20 cellular contexts compared by ENCODE assay signal in the genomic region with DNA sequence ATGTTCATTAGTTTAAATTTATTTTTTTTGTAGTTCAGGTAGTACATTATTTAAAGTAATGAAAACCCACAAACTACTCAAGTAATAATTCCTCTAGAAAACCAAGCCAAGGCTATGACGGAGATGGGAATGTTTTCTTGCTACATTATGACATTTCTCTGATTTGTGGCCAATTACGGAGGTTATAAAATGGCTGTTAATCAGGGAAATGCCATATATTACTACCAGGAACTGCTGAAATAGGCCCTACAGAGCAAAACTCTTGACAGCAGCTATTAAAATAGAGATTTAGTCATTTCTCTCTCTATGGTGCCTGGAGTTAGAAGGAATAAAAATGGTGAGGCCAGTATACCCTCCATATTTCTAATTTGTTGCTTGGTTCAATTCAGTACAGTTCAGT.
DNase-seq lines count a peak whose midpoint lies in the region; ATAC-seq and TF ChIP-seq lines count a peak whose summit lies in the region.
"Had no signal": no experiment of that assay in that cellular context is flagged by ENCODE, and none has a peak within 500 bp of the region (broad histone marks: within the 10 kb centered on the region; RNA-seq: fewer than 3 reads in every experiment).

No MANE protein-coding gene starts in this region.

- peak overlapping the region; percentile 65; the same call in 1 of the 2 replicates for H3K27ac ChIP-seq in SK-N-MC
- no peak overlapping the region for H3K27ac ChIP-seq in brain microvascular endothelial cell
- H3K27ac ChIP-seq in left ventricle myocardium inferior (replicated peaks): no peak overlapping the region

- H3K9ac ChIP-seq in SK-N-MC (ENCODE audit: insufficient read length): no peak overlapping the region

- H3K4me3 ChIP-seq in AG10803 (ENCODE audit: low read length) (no peak overlapping the region), SK-N-MC (peak overlapping the region; percentile 41), fibroblast of villous mesenchyme (ENCODE audit: low read depth, low read length) (no peak overlapping the region), brain microvascular endothelial cell (ENCODE audit: low read depth, low read length) (no peak overlapping the region), left ventricle myocardium inferior (no peak overlapping the region)
- H3K4me3 ChIP-seq: GM23338 had no signal

- H3K4me1 ChIP-seq in left ventricle myocardium inferior: peaks cover 25% of the 10 kb centered on the region
- H3K4me1 ChIP-seq: BE2C had no signal

- TF ChIP-seq CTCF in AG10803 (conservative IDR thresholded peaks at IDR 0.05; ENCODE audit: low read length) (no peak), fibroblast of villous mesenchyme (IDR thresholded peaks at IDR 0.05; ENCODE audit: insufficient read depth, low read depth, low read length) (no peak), brain microvascular endothelial cell (IDR thresholded peaks at IDR 0.05; ENCODE audit: low read depth, low read length, missing control alignments) (no peak), left ventricle myocardium inferior (IDR thresholded peaks at IDR 0.05; ENCODE audit: borderline replicate concordance) (no peak)

- DNase-seq in AG10803 (ENCODE audit: low read depth) (peak; percentile 7), SK-N-MC (ENCODE audit: low read depth, low spot score) (peak; percentile 91), fibroblast of villous mesenchyme (ENCODE audit: low read depth) (peak; percentile 18), brain microvascular endothelial cell (no peak), left ventricle myocardium inferior (no peak)
- DNase-seq: 8988T; BE2C; C1 segment of cervical spinal cord; CD4-positive, CD25-positive, alpha-beta regulatory T cell; CD8-positive, alpha-beta memory T cell; COR-L47; DMS 273 treated with DMSO at 0.1 percent for 48 hours; DMS53; DND-41; EL; H7 had no signal

- H3K9me3 ChIP-seq in SK-N-MC (ENCODE audit: low read depth, low read length) (no peaks in the 10 kb centered on the region), left ventricle myocardium inferior (replicated peaks) (no peaks in the 10 kb centered on the region)
- H3K9me3 ChIP-seq: BE2C had no signal

- H3K36me3 ChIP-seq in SK-N-MC (ENCODE audit: insufficient read depth, low read length) (no peaks in the 10 kb centered on the region), brain microvascular endothelial cell (replicated peaks) (no peaks in the 10 kb centered on the region), left ventricle myocardium inferior (peaks cover 31% of the 10 kb centered on the region)
- H3K36me3 ChIP-seq: BE2C had no signal

- no peak for ATAC-seq in GM21515 (IDR thresholded peaks at IDR 0.05; ENCODE audit: unreplicated experiment)
- no peak for ATAC-seq in HG03460 (IDR thresholded peaks at IDR 0.05; ENCODE audit: unreplicated experiment)
- ATAC-seq: GM23338, HCT116 had no signal

- in situ Hi-C loops in brain microvascular endothelial cell (cut with HindIII; ENCODE audit: low pct_ligation_motif_present, low sequenced_read_pairs): no loop called here

- no peaks in the 10 kb centered on the region for H3K27me3 ChIP-seq in brain microvascular endothelial cell (replicated peaks)
- no peaks in the 10 kb centered on the region for H3K27me3 ChIP-seq in left ventricle myocardium inferior (ENCODE audit: low read depth)
- H3K27me3 ChIP-seq: BE2C had no signal

- intact Hi-C loops in left ventricle myocardium inferior (cut with micrococcal nuclease): no loop called here

Comparison
In these comparisons a context has a peak if more than half of its experiments do, and no peak if none do; other contexts are left out.
1. DNase-seq: peak in AG10803 (single experiment), SK-N-MC (single experiment) and fibroblast of villous mesenchyme (single experiment); none in brain microvascular endothelial cell (single experiment) and left ventricle myocardium inferior (single experiment).